Comparison of ENCODE assay signal across 21 cellular contexts in the genomic region with DNA sequence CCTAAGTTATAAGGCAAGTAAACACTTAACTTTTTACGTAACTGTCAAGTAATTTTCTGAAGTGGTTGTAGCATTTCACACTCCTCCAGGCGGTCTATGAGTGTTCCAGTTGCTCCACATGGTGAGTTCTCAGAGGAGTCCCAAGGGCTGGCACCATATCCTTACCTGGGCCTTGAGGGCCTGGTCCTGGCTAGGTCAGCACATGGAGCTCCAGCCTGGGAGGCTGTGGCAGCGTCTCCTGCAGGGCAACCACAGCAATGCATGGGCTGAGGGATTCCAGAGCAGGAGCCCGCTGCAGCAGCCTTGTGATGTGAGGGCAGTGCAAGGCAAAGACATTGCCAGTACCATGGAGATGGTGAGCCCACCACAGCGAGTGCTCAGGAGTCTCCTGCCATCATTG. TPM values are rescaled to one million over a fixed set of nuclear protein-coding genes. Genes with fewer than 3 reads are reported as not detected.
DNase-seq lines count a peak whose midpoint lies in the region; ATAC-seq and TF ChIP-seq lines count a peak whose summit lies in the region.
"Had no signal": no experiment of that assay in that cellular context is flagged by ENCODE, and none has a peak within 500 bp of the region (broad histone marks: within the 10 kb centered on the region; RNA-seq: fewer than 3 reads in every experiment).

No MANE protein-coding gene starts in this region.

- H3K27ac ChIP-seq in WERI-Rb-1 (no peak overlapping the region), psoas muscle (no peak overlapping the region)
- H3K27ac ChIP-seq: esophagus muscularis mucosa had no signal

- H3K9me3 ChIP-seq in WERI-Rb-1 (ENCODE audit: severe bottlenecking) (no peaks in the 10 kb centered on the region), psoas muscle (no peaks in the 10 kb centered on the region)
- H3K9me3 ChIP-seq: esophagus muscularis mucosa, SK-N-SH had no signal

- H3K36me3 ChIP-seq in WERI-Rb-1, result no peaks in the 10 kb centered on the region
- no peaks in the 10 kb centered on the region for H3K36me3 ChIP-seq in psoas muscle (ENCODE audit: insufficient read depth in 1 of 2, low read depth in 1 of 2)
- H3K36me3 ChIP-seq: esophagus muscularis mucosa had no signal

- intact Hi-C loops in psoas muscle (cut with DNase I), result loop anchor here (2.0 to 10.0 kb wide), 6 partner anchors 195 to 548 kb away; no protein-coding TSS in a partner anchor

- no peak for DNase-seq in AG10803 (ENCODE audit: low read depth)
- no peak for DNase-seq in GM13977 (ENCODE audit: low spot score)
- peak; percentile 28 for DNase-seq in WERI-Rb-1
- DNase-seq in fibroblast of mammary gland (ENCODE audit: low read depth), result no peak
- no peak for DNase-seq in NCI-H748 (lab: John Stamatoyannopoulos, UW; ENCODE audit: unreplicated experiment)
- DNase-seq in stimulated activated naive CD8-positive, alpha-beta T cell treated with anti-CD3 and anti-CD28 coated beads, Interleukin-15, Interleukin-2, amounts not matched to agents 100 U/mL and 50 U/mL, for 24 hours, result no peak
- no peak for DNase-seq in psoas muscle
- DNase-seq in NCI-H2029 (lab: John Stamatoyannopoulos, UW), result no peak
- DNase-seq: activated CD4-positive, alpha-beta T cell treated with anti-CD3 and anti-CD28 coated beads, Interleukin-2, amount 50 U/mL, for 1 hour; activated naive CD4-positive, alpha-beta T cell treated with anti-CD3 and anti-CD28 coated beads, Interleukin-2, amount 10 ng/mL, durations not matched to agents 7 days and 5 days; activated T-cell treated with anti-CD3 and anti-CD28 coated beads for 4 hours; head of caudate nucleus; kidney; NCI-H1092; NCI-H446; right cardiac atrium; SK-N-SH; T1000 had no signal

- H3K4me3 ChIP-seq in AG10803 (ENCODE audit: low read length) (no peak overlapping the region), WERI-Rb-1 (ENCODE audit: low read depth, low read length) (no peak overlapping the region), fibroblast of mammary gland (ENCODE audit: control insufficient read depth, low read depth, low read length) (no peak overlapping the region), psoas muscle (no peak overlapping the region)
- H3K4me3 ChIP-seq: esophagus muscularis mucosa had no signal

- H3K27me3 ChIP-seq in WERI-Rb-1 (ENCODE audit: insufficient read depth, low read depth, severe bottlenecking), result peaks cover 3% of the 10 kb centered on the region
- peaks cover 0 to 6% (median 2%) of the 10 kb centered on the region in 3 donors for H3K27me3 ChIP-seq in psoas muscle (ENCODE audit: insufficient read depth in 3 of 3, low read length in 2 of 3)

- ATAC-seq in stimulated activated naive CD8-positive, alpha-beta T cell treated with anti-CD3 and anti-CD28 coated beads, Interleukin-15, Interleukin-2, amounts not matched to agents 100 U/mL and 50 U/mL, for 24 hours, result no peak
- no peak for ATAC-seq in psoas muscle
- ATAC-seq: right cardiac atrium had no signal

- no peaks in the 10 kb centered on the region for H3K4me1 ChIP-seq in psoas muscle
- H3K4me1 ChIP-seq: esophagus muscularis mucosa had no signal

- in situ Hi-C loops in GM13977 (cut with MboI; ENCODE audit: low pct_unique_long_range_greater_than_20kb, low sequenced_read_pairs, unreplicated experiment), result loop anchor here (5.0 to 25.0 kb wide), 3 partner anchors 195 to 530 kb away; no protein-coding TSS in a partner anchor

- 82 to 87% (median 84%) methylated on average over 5 of the region's 5 CpGs for WGBS in psoas muscle, 3 donors

- TF ChIP-seq CTCF in AG10803 (conservative IDR thresholded peaks at IDR 0.05; ENCODE audit: low read length) (0 out of 2 replicates have a peak, but pooled peaks have one; percentile 9), GM13977 (IDR thresholded peaks at IDR 0.05; ENCODE audit: extremely low read depth, insufficient read depth, missing control alignments) (peak; percentile 4), WERI-Rb-1 (IDR thresholded peaks at IDR 0.05; ENCODE audit: low read depth, low read length) (peak; percentile 52), fibroblast of mammary gland (conservative IDR thresholded peaks at IDR 0.05; ENCODE audit: control insufficient read depth, insufficient read depth, low read depth, low read length) (peak; percentile 1), psoas muscle (IDR thresholded peaks at IDR 0.05) (no peak)

RNA-seq across cellular contexts. Expression of gene LYZL4, which starts 32.2 kb away (rescaled TPM):
- total RNA-seq in psoas muscle, result not detected
- not detected for polyA plus RNA-seq in psoas muscle
- total RNA-seq: dermis microvascular lymphatic vessel endothelial cell, esophagus muscularis mucosa, kidney, mesothelial cell of epicardium, right cardiac atrium had no signal
- polyA plus RNA-seq: right cardiac atrium, SK-N-SH had no signal

RNA-seq across cellular contexts. Expression of gene VIPR1, which starts 59.8 kb away (rescaled TPM):
- 1 to 10 TPM in 2 of 4 donors, under 1 TPM in 2; 0.37 to 1.8 (median 1.0) TPM for total RNA-seq in psoas muscle
- under 1 TPM; 0.28 to 0.95 (median 0.69) TPM for polyA plus RNA-seq in psoas muscle
- total RNA-seq: dermis microvascular lymphatic vessel endothelial cell had no signal
- polyA plus RNA-seq: SK-N-SH had no signal
